ENCODE assay signal across 12 cellular contexts in genomic region chr4:86338989-86339388, GRCh38. TPM values are rescaled to one million over a fixed set of nuclear protein-coding genes. Genes with fewer than 3 reads are reported as not detected.
DNase-seq lines count a peak whose midpoint lies in the region; ATAC-seq and TF ChIP-seq lines count a peak whose summit lies in the region.
"Had no signal": no experiment of that assay in that cellular context is flagged by ENCODE, and none has a peak within 500 bp of the region (broad histone marks: within the 10 kb centered on the region; RNA-seq: fewer than 3 reads in every experiment).

No MANE protein-coding gene starts in this region.

- ATAC-seq in GM21529 (IDR thresholded peaks at IDR 0.05; ENCODE audit: unreplicated experiment), result no peak
- ATAC-seq: stimulated activated naive CD8-positive, alpha-beta T cell treated with anti-CD3 and anti-CD28 coated beads, Interleukin-15, amount 100 ng/mL, for 72 hours had no signal

- no peak for TF ChIP-seq CTCF in HFFc6 (IDR thresholded peaks at IDR 0.05)
- no peak for TF ChIP-seq CTCF in astrocyte of the cerebellum (IDR thresholded peaks at IDR 0.05; ENCODE audit: low read depth, low read length, missing control alignments)
- TF ChIP-seq CTCF in uterus (IDR thresholded peaks at IDR 0.05), result no peak

- no peaks in the 10 kb centered on the region for H3K36me3 Mint-ChIP-seq in HFFc6 (ENCODE audit: low read depth)

- H3K4me1 Mint-ChIP-seq in HFFc6 (ENCODE audit: low read depth), result peaks cover 41% of the 10 kb centered on the region
- H3K4me1 Mint-ChIP-seq: stimulated activated naive CD8-positive, alpha-beta T cell treated with anti-CD3 and anti-CD28 coated beads, Interleukin-15, amount 100 ng/mL, for 72 hours had no signal

- peak overlapping the region; percentile 50 for H3K4me3 Mint-ChIP-seq in HFFc6
- H3K4me3 Mint-ChIP-seq: activated T-cell treated with anti-CD3 and anti-CD28 coated beads, Interleukin-2, amount 50 U/mL, for 24 hours; stimulated activated naive CD8-positive, alpha-beta T cell treated with anti-CD3 and anti-CD28 coated beads, Interleukin-15, amount 100 ng/mL, for 72 hours; T-helper 1 cell treated with Interleukin-12 subunit alpha and Interleukin-12 subunit beta and Interleukin-4 antibody, amounts not matched to agents 30 μg/mL and 1 μg/mL, for 36 hours had no signal

- H3K9me3 Mint-ChIP-seq in HFFc6, result no peaks in the 10 kb centered on the region
- H3K9me3 Mint-ChIP-seq: activated T-cell treated with anti-CD3 and anti-CD28 coated beads, Interleukin-2, amount 50 U/mL, for 24 hours; stimulated activated naive CD8-positive, alpha-beta T cell treated with anti-CD3 and anti-CD28 coated beads, Interleukin-15, amount 100 ng/mL, for 72 hours; T-helper 1 cell treated with Interleukin-12 subunit alpha and Interleukin-12 subunit beta and Interleukin-4 antibody, amounts not matched to agents 30 μg/mL and 1 μg/mL, for 36 hours had no signal

- H3K27me3 ChIP-seq in uterus, result no peaks in the 10 kb centered on the region
- H3K27me3 ChIP-seq: spleen had no signal

- in situ Hi-C loops in astrocyte of the cerebellum (cut with HindIII; ENCODE audit: low sequenced_read_pairs), result no loop called here

- H3K27ac Mint-ChIP-seq in HFFc6, result peak overlapping the region; percentile 80
- H3K27ac Mint-ChIP-seq: activated T-cell treated with anti-CD3 and anti-CD28 coated beads, Interleukin-2, amount 50 U/mL, for 24 hours; stimulated activated naive CD8-positive, alpha-beta T cell treated with anti-CD3 and anti-CD28 coated beads, Interleukin-15, amount 100 ng/mL, for 72 hours; T-helper 1 cell treated with Interleukin-12 subunit alpha and Interleukin-12 subunit beta and Interleukin-4 antibody, amounts not matched to agents 30 μg/mL and 1 μg/mL, for 36 hours had no signal

- DNase-seq in HFFc6 (peak; percentile 90), astrocyte of the cerebellum (ENCODE audit: low read depth) (peak; percentile 53), hepatic stellate cell (ENCODE audit: low spot score) (peak; percentile 38), uterus (peak; percentile 32 to 59), NCI-H2107 treated with DMSO at 0.1 percent for 48 hours (lab: John Stamatoyannopoulos, UW; ENCODE audit: unreplicated experiment) (no peak), UCSD-AML1 (lab: John Stamatoyannopoulos, UW; ENCODE audit: unreplicated experiment) (no peak)
- DNase-seq: activated T-cell treated with anti-CD3 and anti-CD28 coated beads, Interleukin-2, amount 50 U/mL, for 24 hours; effector CD4-positive, alpha-beta T cell; spleen; stimulated activated naive CD8-positive, alpha-beta T cell treated with anti-CD3 and anti-CD28 coated beads, Interleukin-15, amount 100 ng/mL, for 72 hours had no signal

- H3K36me3 ChIP-seq in uterus, result no peaks in the 10 kb centered on the region
- H3K36me3 ChIP-seq: spleen had no signal

- no peak for TF ChIP-seq POLR2A in uterus (IDR thresholded peaks at IDR 0.05)

- H3K4me3 ChIP-seq in astrocyte of the cerebellum (ENCODE audit: low read depth, low read length) (no peak overlapping the region), uterus (no peak overlapping the region)
- H3K4me3 ChIP-seq: spleen had no signal

- peaks cover 0 to 4% of the 10 kb centered on the region in 2 donors for H3K4me1 ChIP-seq in uterus
- H3K4me1 ChIP-seq: spleen had no signal

- no peaks in the 10 kb centered on the region for H3K27me3 Mint-ChIP-seq in HFFc6 (ENCODE audit: insufficient read depth)
- H3K27me3 Mint-ChIP-seq: activated T-cell treated with anti-CD3 and anti-CD28 coated beads, Interleukin-2, amount 50 U/mL, for 24 hours; stimulated activated naive CD8-positive, alpha-beta T cell treated with anti-CD3 and anti-CD28 coated beads, Interleukin-15, amount 100 ng/mL, for 72 hours had no signal

- H3K27ac ChIP-seq in uterus, result peak overlapping the region; percentile 75 to 83
- H3K27ac ChIP-seq: spleen had no signal

- intact Hi-C loops in uterus (cut with DNase I; ENCODE audit: low total_unique reads), result no loop called here

- no peaks in the 10 kb centered on the region for H3K9me3 ChIP-seq in uterus
- H3K9me3 ChIP-seq: spleen had no signal

RNA-seq across cellular contexts. Expression of gene MAPK10, which starts 20.9 kb away (rescaled TPM):
- total RNA-seq in HFFc6 (2021; fragmentation: NEBNext Ultra II Directional; extraction: Animal tissue kit (Norgen Biotek cat#: 25700)), result 1 to 10 TPM in 3 of 6 experiments, under 1 TPM in 3; 0.79 to 1.8 (median 1.1) TPM
- 100 to 1,000 TPM in 1 of 4 donors, 10 to 100 TPM in 3; 38.2 to 144 (median 73.0) TPM for total RNA-seq in uterus

Comparison
In these comparisons a context has a peak if more than half of its experiments do, and no peak if none do; other contexts are left out.
1. DNase-seq: peak in HFFc6 (single experiment), astrocyte of the cerebellum (single experiment), hepatic stellate cell (single experiment) and uterus (2 of 2); none in NCI-H2107 treated with DMSO at 0.1 percent for 48 hours (single experiment) and UCSD-AML1 (single experiment).
2. RNA of gene MAPK10, which starts 20.9 kb away (total RNA-seq): 38.2 to 144 TPM in uterus; 0.79 to 1.8 TPM in HFFc6; every median in the first group is over 10 times any median in the second.